8 cellular contexts compared by ENCODE assay signal in the genomic region with DNA sequence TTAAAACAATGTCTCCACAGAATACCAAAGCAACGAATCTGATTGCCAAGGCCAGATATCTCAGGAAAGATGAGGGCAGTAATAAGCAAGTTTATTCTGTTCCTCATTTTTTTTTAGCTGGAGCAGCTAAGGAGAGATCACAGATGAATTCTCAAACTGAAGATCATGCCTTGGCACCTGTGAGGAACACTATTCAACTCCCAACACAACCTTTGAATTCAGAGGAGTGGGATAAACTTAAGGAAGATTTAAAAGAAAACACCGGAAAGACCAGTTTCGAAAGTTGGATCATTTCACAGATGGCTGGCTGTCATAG. TPM values are rescaled to one million over a fixed set of nuclear protein-coding genes. Genes with fewer than 3 reads are reported as not detected.
DNase-seq lines count a peak whose midpoint lies in the region; ATAC-seq and TF ChIP-seq lines count a peak whose summit lies in the region.

No MANE protein-coding gene starts in this region.

- H3K79me2 ChIP-seq in Loucy (ENCODE audit: insufficient read depth, low read length): peaks cover 67% of the 10 kb centered on the region

- no peak for TF ChIP-seq CTCF in Loucy (conservative IDR thresholded peaks at IDR 0.05; ENCODE audit: low read length)
- TF ChIP-seq CTCF in coronary artery (IDR thresholded peaks at IDR 0.05): no peak

- peaks cover 64% of the 10 kb centered on the region for H3K4me1 ChIP-seq in BLaER1
- H3K4me1 ChIP-seq in Loucy (ENCODE audit: insufficient read depth, low read length, poor library complexity, severe bottlenecking): peaks cover 45% of the 10 kb centered on the region

- no peaks in the 10 kb centered on the region for H3K9me3 ChIP-seq in BLaER1
- no peaks in the 10 kb centered on the region for H3K9me3 ChIP-seq in Loucy (ENCODE audit: insufficient read depth, low read depth, low read length)

- H4K20me1 ChIP-seq in BLaER1 (no peaks in the 10 kb centered on the region; the same call in 1 of the 2 replicates), Loucy (ENCODE audit: insufficient read depth, low read length, poor library complexity, severe bottlenecking) (peaks cover 4% of the 10 kb centered on the region)

- peaks cover 28% of the 10 kb centered on the region for H3K36me3 ChIP-seq in BLaER1
- H3K36me3 ChIP-seq in Loucy (ENCODE audit: insufficient read depth, low read length): no peaks in the 10 kb centered on the region

- H3K27ac ChIP-seq in BLaER1 (peak overlapping the region; percentile 99), coronary artery (peak overlapping the region; percentile 87 to 92)

- no peak for ATAC-seq in natural killer cell treated with Interleukin-12 subunit alpha and Interleukin-12 subunit beta and Interleukin-15 and Interleukin-18, amount 100 ng/mL, for 72 hours
- ATAC-seq in HG02571 (IDR thresholded peaks at IDR 0.05; ENCODE audit: unreplicated experiment) (no peak), GM21529 (IDR thresholded peaks at IDR 0.05; ENCODE audit: unreplicated experiment) (no peak), GM19455 (IDR thresholded peaks at IDR 0.05; ENCODE audit: unreplicated experiment) (no peak), GM18861 (IDR thresholded peaks at IDR 0.05; ENCODE audit: unreplicated experiment) (no peak)

- peak overlapping the region; percentile 83 for H3K4me3 ChIP-seq in BLaER1
- H3K4me3 ChIP-seq in Loucy (ENCODE audit: low read length, poor library complexity, severe bottlenecking): peak overlapping the region; percentile 91
- peak overlapping the region; percentile 80 for H3K4me3 ChIP-seq in coronary artery

- H3F3A ChIP-seq in Loucy (ENCODE audit: low read depth): no peaks in the 10 kb centered on the region

- H2AFZ ChIP-seq in Loucy (ENCODE audit: low read length): peak overlapping the region; percentile 96

- H3K36me3 Mint-ChIP-seq in natural killer cell treated with Interleukin-12 subunit alpha and Interleukin-12 subunit beta and Interleukin-15 and Interleukin-18, amount 100 ng/mL, for 72 hours: peaks cover 28% of the 10 kb centered on the region

- H3K9me2 ChIP-seq in Loucy (replicated peaks; ENCODE audit: low read depth, low read length): no peaks in the 10 kb centered on the region

- DNase-seq in coronary artery (ENCODE audit: low spot score): no peak
- no peak for DNase-seq in natural killer cell treated with Interleukin-12 subunit alpha and Interleukin-12 subunit beta and Interleukin-15 and Interleukin-18, amount 100 ng/mL, for 72 hours (ENCODE audit: low spot score)

- H3K9ac ChIP-seq in BLaER1 (peak overlapping the region; percentile 99), Loucy (ENCODE audit: low read depth, low read length, poor library complexity, severe bottlenecking) (peak overlapping the region; percentile 89)

- peaks cover 37 to 49% of the 10 kb centered on the region in 2 donors for H3K4me1 Mint-ChIP-seq in natural killer cell treated with Interleukin-12 subunit alpha and Interleukin-12 subunit beta and Interleukin-15 and Interleukin-18, amount 100 ng/mL, for 72 hours (ENCODE audit: low read depth in 2 of 2)

- no peaks in the 10 kb centered on the region for H3K27me3 ChIP-seq in BLaER1
- H3K27me3 ChIP-seq in Loucy (ENCODE audit: insufficient read depth, low read length, poor library complexity, severe bottlenecking): no peaks in the 10 kb centered on the region

- no peaks in the 10 kb centered on the region for H3K9me3 Mint-ChIP-seq in natural killer cell treated with Interleukin-12 subunit alpha and Interleukin-12 subunit beta and Interleukin-15 and Interleukin-18, amount 100 ng/mL, for 72 hours

- H3K27ac Mint-ChIP-seq in natural killer cell treated with Interleukin-12 subunit alpha and Interleukin-12 subunit beta and Interleukin-15 and Interleukin-18, amount 100 ng/mL, for 72 hours: peak overlapping the region; percentile 95 to 97

- peak overlapping the region; percentile 83 for H3K4me2 ChIP-seq in BLaER1
- H3K4me2 ChIP-seq in Loucy (ENCODE audit: low read depth, low read length, poor library complexity, severe bottlenecking): peak overlapping the region; percentile 93

- no peaks in the 10 kb centered on the region for H3K27me3 Mint-ChIP-seq in natural killer cell treated with Interleukin-12 subunit alpha and Interleukin-12 subunit beta and Interleukin-15 and Interleukin-18, amount 100 ng/mL, for 72 hours

- H3K4me3 Mint-ChIP-seq in natural killer cell treated with Interleukin-12 subunit alpha and Interleukin-12 subunit beta and Interleukin-15 and Interleukin-18, amount 100 ng/mL, for 72 hours: peak overlapping the region; percentile 93

RNA-seq across cellular contexts. Expression of a gene that starts 1.0 kb away (rescaled TPM):
- 10 to 100 TPM; 45.0 to 60.4 TPM for total RNA-seq in natural killer cell treated with Interleukin-12 subunit alpha and Interleukin-12 subunit beta and Interleukin-15 and Interleukin-18, amount 100 ng/mL, for 72 hours

RNA-seq across cellular contexts. Expression of a gene that starts 1.6 kb away (rescaled TPM):
- total RNA-seq in natural killer cell treated with Interleukin-12 subunit alpha and Interleukin-12 subunit beta and Interleukin-15 and Interleukin-18, amount 100 ng/mL, for 72 hours: 10 to 100 TPM; 64.3 to 91.5 TPM
